ENCODE assay signal across 13 cellular contexts in genomic region chr9:129929467-129930125, GRCh38.
DNase-seq lines count a peak whose midpoint lies in the region; ATAC-seq, FAIRE-seq and TF ChIP-seq lines count a peak whose summit lies in the region.
"Had no signal": no experiment of that assay in that cellular context is flagged by ENCODE, and none has a peak within 500 bp of the region (broad histone marks: within the 10 kb centered on the region; RNA-seq: fewer than 3 reads in every experiment).

No MANE protein-coding gene starts in this region.

- no peaks in the 10 kb centered on the region for H3K27me3 Mint-ChIP-seq in activated naive CD4-positive, alpha-beta T cell treated with anti-CD3 and anti-CD28 coated beads for 36 hours (ENCODE audit: low read depth)
- H3K27me3 Mint-ChIP-seq in progenitor cell of endocrine pancreas, result no peaks in the 10 kb centered on the region

- TF ChIP-seq CTCF in GM12878 (IDR thresholded peaks at IDR 0.05 in 2 of 3, conservative IDR thresholded peaks at IDR 0.05 in 1 of 3; ENCODE audit: control insufficient read depth in 2 of 3, extremely low read depth in 1 of 3, insufficient read depth in 1 of 3, low read depth in 3 of 3, low read length in 3 of 3) (no peak), progenitor cell of endocrine pancreas (IDR thresholded peaks at IDR 0.05; ENCODE audit: unreplicated experiment) (no peak), mucosa of descending colon (IDR thresholded peaks at IDR 0.05) (no peak), sigmoid colon (IDR thresholded peaks at IDR 0.05) (no peak)

- no peak for TF ChIP-seq RAD21 in GM12878 (IDR thresholded peaks at IDR 0.05; ENCODE audit: insufficient read depth, low read depth, low read length)

- no peak overlapping the region for H3K4me3 Mint-ChIP-seq in activated naive CD4-positive, alpha-beta T cell treated with anti-CD3 and anti-CD28 coated beads for 36 hours
- H3K4me3 Mint-ChIP-seq in progenitor cell of endocrine pancreas (ENCODE audit: low read depth), result no peak overlapping the region

- H3K4me1 ChIP-seq in GM12878 (ENCODE audit: control insufficient read depth, insufficient read depth, low read length) (peaks cover 24% of the 10 kb centered on the region), mucosa of descending colon (ENCODE audit: low read depth) (peaks cover 16% of the 10 kb centered on the region), sigmoid colon (peaks cover 0 to 40% (median 33%) of the 10 kb centered on the region in 4 donors)

- RAD21 ChIA-PET in GM12878 (lab: Charles Lee; ENCODE audit: unreplicated experiment), result interaction anchor here (0.7 kb wide), 1 partner anchor 10 kb away, joined by 3 read pairs; no protein-coding TSS in a partner anchor

- POLR2A ChIA-PET in GM12878 (lab: Charles Lee), result no interaction called here

- DNase-seq in activated naive CD4-positive, alpha-beta T cell treated with anti-CD3 and anti-CD28 coated beads for 36 hours, result no peak
- DNase-seq in activated naive CD4-positive, alpha-beta T cell treated with anti-CD3 and anti-CD28 coated beads, Interleukin-2, amount 50 U/mL, for 16 hours, result no peak
- DNase-seq in M059J (ENCODE audit: low read depth) (peak; percentile 7), GM12878 (ENCODE audit: low read depth, low spot score) (no peak), progenitor cell of endocrine pancreas (ENCODE audit: low spot score, unreplicated experiment) (no peak), mucosa of descending colon (no peak), sigmoid colon (no peak)
- DNase-seq: NCI-H187 treated with DMSO at 0.1 percent for 48 hours, NCI-H510A treated with DMSO at 0.1 percent for 48 hours, WERI-Rb-1 had no signal

- peaks cover 27% of the 10 kb centered on the region for H3K36me3 Mint-ChIP-seq in activated naive CD4-positive, alpha-beta T cell treated with anti-CD3 and anti-CD28 coated beads for 36 hours (ENCODE audit: low read depth)
- peaks cover 5% of the 10 kb centered on the region for H3K36me3 Mint-ChIP-seq in progenitor cell of endocrine pancreas (ENCODE audit: insufficient read depth)

- in situ Hi-C loops in GM12878 (cut with MboI), result no loop called here

- H3K36me3 ChIP-seq in GM12878 (ENCODE audit: control insufficient read depth in 2 of 2, insufficient read depth in 2 of 2, low read length in 1 of 2), result peaks cover 15 to 43% of the 10 kb centered on the region in 2 experiments
- peaks cover 5% of the 10 kb centered on the region for H3K36me3 ChIP-seq in mucosa of descending colon (ENCODE audit: low read depth)
- peaks cover 15 to 52% (median 29%) of the 10 kb centered on the region in 4 donors for H3K36me3 ChIP-seq in sigmoid colon

- H3K4me1 Mint-ChIP-seq in activated naive CD4-positive, alpha-beta T cell treated with anti-CD3 and anti-CD28 coated beads for 36 hours (ENCODE audit: low read depth), result peaks cover 34% of the 10 kb centered on the region
- H3K4me1 Mint-ChIP-seq in progenitor cell of endocrine pancreas (ENCODE audit: low read depth), result peaks cover 6% of the 10 kb centered on the region

- ATAC-seq in GM12878 (no peak), mucosa of descending colon (no peak), HG03097 (IDR thresholded peaks at IDR 0.05; ENCODE audit: low FRiP score, unreplicated experiment) (no peak)

- no peak overlapping the region for H3K9ac ChIP-seq in GM12878 (ENCODE audit: control insufficient read depth, insufficient read depth, low read length)

- no TSS peak for BruUV-seq in GM12878 (replicated peaks; lab: Mats Ljungman, UMichigan)

- no peaks in the 10 kb centered on the region for H4K20me1 ChIP-seq in GM12878 (ENCODE audit: control insufficient read depth, insufficient read depth)

- H3K9me3 ChIP-seq in GM12878 (replicated peaks; ENCODE audit: control insufficient read depth, insufficient read depth, low read length) (no peaks in the 10 kb centered on the region), mucosa of descending colon (no peaks in the 10 kb centered on the region), sigmoid colon (no peaks in the 10 kb centered on the region)

- H3K27ac ChIP-seq in GM12878 (ENCODE audit: control insufficient read depth, insufficient read depth), result no peak overlapping the region
- peak overlapping the region in 1 of 4 donors; percentile 88 for H3K27ac ChIP-seq in sigmoid colon
- H3K27ac ChIP-seq: WERI-Rb-1 had no signal

- no peak overlapping the region for H2AFZ ChIP-seq in GM12878 (ENCODE audit: control insufficient read depth, low read depth, low read length)

- no peaks in the 10 kb centered on the region for H3K9me3 Mint-ChIP-seq in activated naive CD4-positive, alpha-beta T cell treated with anti-CD3 and anti-CD28 coated beads for 36 hours
- no peaks in the 10 kb centered on the region for H3K9me3 Mint-ChIP-seq in progenitor cell of endocrine pancreas (ENCODE audit: low read depth)

- H3K4me3 ChIP-seq in GM12878 (no peak overlapping the region), mucosa of descending colon (no peak overlapping the region), sigmoid colon (no peak overlapping the region)

- H3K27me3 ChIP-seq in GM12878 (replicated peaks in 1 of 2; ENCODE audit: control insufficient read depth in 2 of 2, insufficient read depth in 2 of 2, low read length in 1 of 2) (no peaks in the 10 kb centered on the region), sigmoid colon (no peaks in the 10 kb centered on the region)

- peaks cover 45% of the 10 kb centered on the region for H3K79me2 ChIP-seq in GM12878 (ENCODE audit: control insufficient read depth, insufficient read depth, low read length)

- no peak for TF ChIP-seq EP300 in GM12878 (IDR thresholded peaks at IDR 0.05; ENCODE audit: borderline replicate concordance in 1 of 2, control insufficient read depth in 1 of 2, low read depth in 2 of 2, low read length in 2 of 2)
- no peak for TF ChIP-seq EP300 in sigmoid colon (IDR thresholded peaks at IDR 0.05)

- SMC1A ChIA-PET in GM12878 (lab: Charles Lee; ENCODE audit: uncharacterized antibody, unreplicated experiment), result interaction anchor here (1.0 kb wide), 1 partner anchor 9 kb away, joined by 3 read pairs; no protein-coding TSS in a partner anchor

- CTCF ChIA-PET in activated naive CD4-positive, alpha-beta T cell treated with anti-CD3 and anti-CD28 coated beads for 36 hours (lab: Charles Lee), result no interaction called here
- CTCF ChIA-PET in GM12878 (lab: Yijun Ruan, JAX), result no interaction called here

- peak; percentile 40; the same call in 1 of the 2 replicates for TF ChIP-seq POLR2A in GM12878 (IDR thresholded peaks at IDR 0.05; ENCODE audit: low read depth, low read length)
- no peak for TF ChIP-seq POLR2A in sigmoid colon (IDR thresholded peaks at IDR 0.05)

- 86% methylated on average over 10 of the region's 10 CpGs for WGBS in GM12878 (ENCODE audit: insufficient coverage, insufficient replicate concordance, low lambda C conversion rate, missing lambda C conversion rate)
- WGBS in sigmoid colon, 2 donors, result 96% methylated on average over 10 of the region's 10 CpGs

- FAIRE-seq in GM12878 (lab: Jason Lieb, UNC), result no peak
- FAIRE-seq: D721Med, GM18507 had no signal

- intact Hi-C loops in activated naive CD4-positive, alpha-beta T cell treated with anti-CD3 and anti-CD28 coated beads for 36 hours (cut with micrococcal nuclease), result no loop called here
- intact Hi-C loops in GM12878 (cut with micrococcal nuclease; ENCODE audit: unreplicated experiment), result no loop called here
- intact Hi-C loops in mucosa of descending colon (cut with DNase I, micrococcal nuclease), result no loop called here
- intact Hi-C loops in sigmoid colon (cut with DNase I), result loop anchor here (5.0 kb wide), 2 partner anchors 42 to 113 kb away; partner anchors contain the start of gene FNBP1

- H3K4me2 ChIP-seq in GM12878 (ENCODE audit: control insufficient read depth, insufficient read depth), result no peak overlapping the region

- H3K27ac Mint-ChIP-seq in activated naive CD4-positive, alpha-beta T cell treated with anti-CD3 and anti-CD28 coated beads for 36 hours, result peak overlapping the region; percentile 13
- H3K27ac Mint-ChIP-seq in progenitor cell of endocrine pancreas, result peak overlapping the region; percentile 62

TF ChIP-seq in GM12878, 131 proteins besides CTCF, POLR2A, EP300 and RAD21 (continues in another document):
- TF ChIP-seq TCF12 (IDR thresholded peaks at IDR 0.05; ENCODE audit: low read depth, low read length) (no peak), CBX3 (IDR thresholded peaks at IDR 0.05; ENCODE audit: borderline replicate concordance, low read depth) (no peak), IRF3 (IDR thresholded peaks at IDR 0.05) (no peak), NFIC (IDR thresholded peaks at IDR 0.05; ENCODE audit: low read depth, low read length) (no peak), E2F4 (IDR thresholded peaks at IDR 0.05; ENCODE audit: low read depth, low read length) (no peak), SREBF2 (IDR thresholded peaks at IDR 0.05; ENCODE audit: low read length) (no peak), FOXK2 (IDR thresholded peaks at IDR 0.05) (no peak), PML (IDR thresholded peaks at IDR 0.05; ENCODE audit: low read length) (peak; percentile 42; the same call in 1 of the 2 replicates), RB1 (IDR thresholded peaks at IDR 0.05; ENCODE audit: borderline replicate concordance) (no peak), POLR2AphosphoS2 (IDR thresholded peaks at IDR 0.05; ENCODE audit: low read depth, low read length) (peak; percentile 54; the same call in 1 of the 2 replicates)
